8 cellular contexts compared by ENCODE assay signal in genomic region chr2:207530160-207531023, GRCh38. TPM values are rescaled to one million over a fixed set of nuclear protein-coding genes. Genes with fewer than 3 reads are reported as not detected.
A peak's percentile ranks its signal among the peaks of the same experiment; 100 is the strongest.
DNase-seq lines count a peak whose midpoint lies in the region; ATAC-seq and TF ChIP-seq lines count a peak whose summit lies in the region.

No MANE protein-coding gene starts in this region.

- H3K4me1 ChIP-seq in Loucy (ENCODE audit: insufficient read depth, low read length, poor library complexity, severe bottlenecking): peaks cover 54% of the 10 kb centered on the region
- H3K4me1 ChIP-seq in body of pancreas: peaks cover 43% of the 10 kb centered on the region

- DNase-seq in CD14-positive monocyte (ENCODE audit: low spot score): peak; percentile 56
- DNase-seq in T1000 (lab: John Stamatoyannopoulos, UW): peak; percentile 12
- DNase-seq in body of pancreas: peak; percentile 39 to 59 (median 58)
- peak; percentile 41 for DNase-seq in iris pigment epithelial cell (ENCODE audit: low read depth)
- DNase-seq in stimulated activated CD4-positive, alpha-beta T cell treated with anti-CD3 and anti-CD28 coated beads, Interleukin-12 subunit alpha, Interleukin-12 subunit beta, amount 100 ng/mL, for 4 hours: peak; percentile 40
- no peak for DNase-seq in NCI-H187 treated with DMSO at 0.1 percent for 48 hours (lab: John Stamatoyannopoulos, UW)

- H3K9me3 Mint-ChIP-seq in CD14-positive monocyte: peaks cover 0 to 3% (median 0%) of the 10 kb centered on the region in 7 donors

- H3K4me1 Mint-ChIP-seq in CD14-positive monocyte: peaks cover 62% of the 10 kb centered on the region

- intact Hi-C loops in CD14-positive monocyte (cut with micrococcal nuclease) (no loop called here), body of pancreas (cut with DNase I) (no loop called here)

- H3K9me2 ChIP-seq in Loucy (replicated peaks; ENCODE audit: low read depth, low read length): no peaks in the 10 kb centered on the region

- peak overlapping the region; percentile 93 for H3K4me2 ChIP-seq in Loucy (ENCODE audit: low read depth, low read length, poor library complexity, severe bottlenecking)

- H3K27me3 Mint-ChIP-seq in CD14-positive monocyte (ENCODE audit: low read depth in 3 of 3): peaks cover 0 to 10% (median 0%) of the 10 kb centered on the region in 3 donors

- H2AFZ ChIP-seq in Loucy (ENCODE audit: low read length): peak overlapping the region; percentile 60; the same call in 1 of the 2 replicates

- H3K9me3 ChIP-seq in Loucy (ENCODE audit: insufficient read depth, low read depth, low read length): no peaks in the 10 kb centered on the region
- H3K9me3 ChIP-seq in body of pancreas: no peaks in the 10 kb centered on the region

- TF ChIP-seq CTCF in CD14-positive monocyte (IDR thresholded peaks at IDR 0.05) (no peak), Loucy (conservative IDR thresholded peaks at IDR 0.05; ENCODE audit: low read length) (no peak), body of pancreas (IDR thresholded peaks at IDR 0.05) (peak in 1 of 7 experiments; percentile 7)

- H3K4me3 Mint-ChIP-seq in CD14-positive monocyte: peak overlapping the region; percentile 92 to 96

- H3K4me3 ChIP-seq in Loucy (ENCODE audit: low read length, poor library complexity, severe bottlenecking) (peak overlapping the region; percentile 98), body of pancreas (peak overlapping the region; percentile 55 to 68)

- H3K27ac Mint-ChIP-seq in CD14-positive monocyte: peak overlapping the region; percentile 98 to 100 (median 100)

- ATAC-seq in GM19397 (IDR thresholded peaks at IDR 0.05; ENCODE audit: unreplicated experiment): peak; percentile 7
- peak; percentile 6 for ATAC-seq in body of pancreas

- H3K9ac ChIP-seq in Loucy (ENCODE audit: low read depth, low read length, poor library complexity, severe bottlenecking): peak overlapping the region; percentile 97

- peak overlapping the region; percentile 90 to 99 (median 98) for H3K27ac ChIP-seq in body of pancreas

- no peaks in the 10 kb centered on the region for H3K36me3 ChIP-seq in Loucy (ENCODE audit: insufficient read depth, low read length)
- H3K36me3 ChIP-seq in body of pancreas (replicated peaks in 1 of 2; ENCODE audit: insufficient read depth in 1 of 2, low read depth in 2 of 2): no peaks in the 10 kb centered on the region

- TF ChIP-seq POLR2A in body of pancreas (IDR thresholded peaks at IDR 0.05): peak in 1 of 3 donors; percentile 35

- H4K20me1 ChIP-seq in Loucy (ENCODE audit: insufficient read depth, low read length, poor library complexity, severe bottlenecking): peaks cover 49% of the 10 kb centered on the region

- H3K36me3 Mint-ChIP-seq in CD14-positive monocyte: peaks cover 4 to 24% of the 10 kb centered on the region in 2 donors

- H3K27me3 ChIP-seq in Loucy (ENCODE audit: insufficient read depth, low read length, poor library complexity, severe bottlenecking) (no peaks in the 10 kb centered on the region), body of pancreas (no peaks in the 10 kb centered on the region)

- 0 out of 2 replicates have a peak, but pooled peaks cover 2% of the 10 kb centered on the region for H3F3A ChIP-seq in Loucy (ENCODE audit: low read depth)

- 0% methylated on average over 9 to 55 of the region's 93 CpGs for WGBS in body of pancreas, 2 donors

- peaks cover 59% of the 10 kb centered on the region for H3K79me2 ChIP-seq in Loucy (ENCODE audit: insufficient read depth, low read length)

RNA-seq across cellular contexts. Expression of gene CREB1, which starts 0.6 kb away (rescaled TPM):
- polyA plus RNA-seq in CD14-positive monocyte: 10 to 100 TPM; 55.2 to 60.5 TPM
- total RNA-seq in body of pancreas: 10 to 100 TPM; 17.9 to 20.1 TPM
